Comparison of ENCODE assay signal across 23 cellular contexts in genomic region chr7:92064414-92065029, GRCh38.
"Had no signal": no experiment of that assay in that cellular context is flagged by ENCODE, and none has a peak within 500 bp of the region (broad histone marks: within the 10 kb centered on the region; RNA-seq: fewer than 3 reads in every experiment).

No MANE protein-coding gene starts in this region.

- H2AFZ ChIP-seq: parathyroid adenoma had no signal

- ATAC-seq: activated CD4-positive, CD25-positive, alpha-beta regulatory T cell treated with anti-CD3 and anti-CD28 coated beads, Interleukin-2, amount 50 U/mL, for 24 hours; activated T-cell treated with anti-CD3 and anti-CD28 coated beads, Interleukin-2, amount 50 U/mL, for 72 hours; body of pancreas; left ventricle myocardium superior; upper lobe of right lung had no signal

- H3K27me3 ChIP-seq: body of pancreas, cardiac muscle cell, neutrophil, upper lobe of right lung had no signal

- DNase-seq: activated CD4-positive, alpha-beta memory T cell treated with anti-CD3 and anti-CD28 coated beads, Interleukin-2, amount 10 ng/mL, durations not matched to agents 7 days and 5 days; activated CD4-positive, alpha-beta T cell treated with anti-CD3 and anti-CD28 coated beads, Interleukin-2, amount 10 ng/mL, durations not matched to agents 24 days and 14 days; activated effector memory CD4-positive, alpha-beta T cell treated with Interleukin-2 at 50 U/mL for 16 hours; activated naive CD4-positive, alpha-beta T cell treated with anti-CD3 and anti-CD28 coated beads, Interleukin-2, amount 10 ng/mL, durations not matched to agents 7 days and 5 days; activated T-cell treated with anti-CD3 and anti-CD28 coated beads, Interleukin-2, amount 50 U/mL, for 72 hours; body of pancreas; dermis blood vessel endothelial cell; effector CD8-positive, alpha-beta T cell; erythroblast; foreskin fibroblast; immature natural killer cell; kidney glomerular epithelial cell; left ventricle myocardium superior; midbrain; stimulated activated CD4-positive, alpha-beta T cell treated with anti-CD3 and anti-CD28 coated beads, Interleukin-4, amount 100 ng/mL, for 1 hour; stimulated activated naive CD4-positive, alpha-beta T cell treated with Interleukin-2 at 50 U/mL for 16 hours; SW 1271; upper lobe of right lung had no signal

- H3K27ac ChIP-seq: cardiac muscle cell, neutrophil, parathyroid adenoma, thoracic aorta, upper lobe of right lung had no signal

- H3K9me3 ChIP-seq: body of pancreas, neutrophil, thoracic aorta, upper lobe of right lung had no signal

- H3K9ac ChIP-seq: parathyroid adenoma had no signal

- H3K4me3 ChIP-seq: body of pancreas, cardiac muscle cell, thoracic aorta, upper lobe of right lung had no signal

- H3K4me1 ChIP-seq: parathyroid adenoma, upper lobe of right lung had no signal
